Comparison of ENCODE assay signal across 8 cellular contexts in genomic region chr11:65497141-65498041, GRCh38. TPM values are rescaled to one million over a fixed set of nuclear protein-coding genes. Genes with fewer than 3 reads are reported as not detected.
DNase-seq lines count a peak whose midpoint lies in the region; ATAC-seq and TF ChIP-seq lines count a peak whose summit lies in the region.

No MANE protein-coding gene starts in this region.

- H3K9me3 ChIP-seq in OCI-LY7 (ENCODE audit: low read length) (no peaks in the 10 kb centered on the region), mucosa of stomach (ENCODE audit: control insufficient read depth, low read length) (no peaks in the 10 kb centered on the region)

- H3K9ac ChIP-seq in mucosa of stomach (ENCODE audit: low read length) = peak overlapping the region; percentile 99

- no peaks in the 10 kb centered on the region for H3K27me3 ChIP-seq in mucosa of stomach (ENCODE audit: control insufficient read depth, insufficient read depth, low read length)

- peaks cover 35% of the 10 kb centered on the region for H3K36me3 ChIP-seq in OCI-LY7 (ENCODE audit: insufficient read depth, low read length)
- peaks cover 18% of the 10 kb centered on the region for H3K36me3 ChIP-seq in mucosa of stomach (ENCODE audit: control insufficient read depth, insufficient read depth, low read length)

- ATAC-seq in GM21576 (IDR thresholded peaks at IDR 0.05; ENCODE audit: unreplicated experiment) = peak; percentile 50

- TF ChIP-seq EP300 in Ishikawa (IDR thresholded peaks at IDR 0.05; ENCODE audit: borderline replicate concordance) = peak; percentile 92

- peak overlapping the region; percentile 98 for H3K4me2 ChIP-seq in OCI-LY7 (ENCODE audit: low read length)

- no TSS peak for BruUV-seq in OCI-LY7 (replicated peaks; lab: Mats Ljungman, UMichigan)

- intact Hi-C loops in OCI-LY7 (cut with micrococcal nuclease; ENCODE audit: unreplicated experiment) = loop anchor here (1.0 to 2.0 kb wide), 3 partner anchors 20 to 75 kb away; partner anchors contain the start of gene NEAT1

- POLR2A ChIA-PET in OCI-LY7 (lab: Charles Lee) = interaction anchor here (0.5 to 7.8 kb wide), 19 partner anchors 9 to 1432 kb away, joined by 3 to 237 read pairs (median 4); partner anchors contain the start of genes NEAT1 and TM7SF2

- H3K4me3 ChIP-seq in OCI-LY7 (ENCODE audit: low read depth, low read length, poor library complexity, severe bottlenecking) (peak overlapping the region; percentile 79), epithelial cell of proximal tubule (ENCODE audit: low read depth, low read length) (peak overlapping the region; percentile 97), mucosa of stomach (ENCODE audit: low read length) (peak overlapping the region; percentile 99)

- TF ChIP-seq RAD21 in Ishikawa (IDR thresholded peaks at IDR 0.05; ENCODE audit: low read depth) = 0 out of 2 replicates have a peak, but pooled peaks have one; percentile 4

- H4K20me1 ChIP-seq in OCI-LY7 (ENCODE audit: insufficient read depth, low read length) = peaks cover 31% of the 10 kb centered on the region

- CTCF ChIA-PET in OCI-LY7 (lab: Charles Lee; ENCODE audit: unreplicated experiment) = interaction anchor here (1.0 to 2.1 kb wide), 4 partner anchors 9 to 78 kb away, joined by 3 to 5 read pairs (median 3); no protein-coding TSS in a partner anchor

- peak; percentile 99 for DNase-seq in DMS114 treated with DMSO at 0.1 percent for 48 hours (lab: John Stamatoyannopoulos, UW; ENCODE audit: unreplicated experiment)
- peak; percentile 99 for DNase-seq in OCI-LY7 (ENCODE audit: low spot score)
- DNase-seq in activated T-cell treated with anti-CD3 and anti-CD28 coated beads for 24 hours (ENCODE audit: low read depth) = peak; percentile 97
- no peak for DNase-seq in epithelial cell of proximal tubule (ENCODE audit: low read depth)
- DNase-seq in stimulated activated CD8-positive, alpha-beta memory T cell treated with anti-CD3 and anti-CD28 coated beads, Interleukin-4, amount 100 ng/mL, for 48 hours = peak; percentile 99

- no peak overlapping the region for H2AFZ ChIP-seq in OCI-LY7 (ENCODE audit: low read length)

- TF ChIP-seq CTCF in OCI-LY7 (conservative IDR thresholded peaks at IDR 0.05; ENCODE audit: low read length) (no peak), epithelial cell of proximal tubule (conservative IDR thresholded peaks at IDR 0.05; ENCODE audit: low read depth, low read length) (no peak)

- peak overlapping the region; percentile 98 for H3K27ac ChIP-seq in OCI-LY7 (ENCODE audit: low read depth, low read length, poor library complexity, severe bottlenecking)

- H3K4me1 ChIP-seq in OCI-LY7 (ENCODE audit: insufficient read depth, low read length, poor library complexity, severe bottlenecking) = peaks cover 52% of the 10 kb centered on the region
- peaks cover 37% of the 10 kb centered on the region for H3K4me1 ChIP-seq in mucosa of stomach (ENCODE audit: control insufficient read depth, insufficient read depth, low read length)

- H3K9me2 ChIP-seq in OCI-LY7 (ENCODE audit: insufficient read depth, low read length) = no peaks in the 10 kb centered on the region

- H3K79me2 ChIP-seq in OCI-LY7 (ENCODE audit: insufficient read depth, low read depth, low read length) = peaks cover 71% of the 10 kb centered on the region

TF ChIP-seq in Ishikawa, 13 proteins besides CTCF, POLR2A, EP300 and RAD21:
- peak; percentile 93 for TF ChIP-seq MAX (IDR thresholded peaks at IDR 0.05)
- no peak for TF ChIP-seq ZBTB7A (IDR thresholded peaks at IDR 0.05; ENCODE audit: low read depth)
- TF ChIP-seq NFIC (IDR thresholded peaks at IDR 0.05) = peak; percentile 67; the same call in 1 of the 2 replicates
- TF ChIP-seq EGR1 (IDR thresholded peaks at IDR 0.05) = peak; percentile 93
- TF ChIP-seq FOXM1 (IDR thresholded peaks at IDR 0.05; ENCODE audit: borderline replicate concordance, low read depth) = peak; percentile 80
- no peak for TF ChIP-seq REST (IDR thresholded peaks at IDR 0.05; ENCODE audit: low read depth)
- TF ChIP-seq USF1 (IDR thresholded peaks at IDR 0.05) = peak; percentile 43; the same call in 1 of the 2 replicates
- TF ChIP-seq TCF12 (IDR thresholded peaks at IDR 0.05; ENCODE audit: low read depth) = peak; percentile 91
- 0 out of 2 replicates have a peak, but pooled peaks have one; percentile 28 for TF ChIP-seq CREB1 (IDR thresholded peaks at IDR 0.05; ENCODE audit: low read depth)
- TF ChIP-seq TAF1 (IDR thresholded peaks at IDR 0.05; ENCODE audit: low read depth) = peak; percentile 73
- peak; percentile 74 for TF ChIP-seq CEBPB (IDR thresholded peaks at IDR 0.05)
- peak; percentile 68 for TF ChIP-seq TEAD4 (IDR thresholded peaks at IDR 0.05)
- peak; percentile 78 for TF ChIP-seq YY1 (IDR thresholded peaks at IDR 0.05; ENCODE audit: low read depth)

RNA-seq across cellular contexts. Expression of gene MALAT1, which starts 1.5 kb away (rescaled TPM):
- total RNA-seq in OCI-LY7 (2014; rRNA removed; shearing (Covaris generic)) = 3,446 and 3,598 TPM in 2 replicates
- total RNA-seq in OCI-LY7 (2022) (5,974 and 7,097 TPM in 2 replicates), epithelial cell of proximal tubule (343 and 1,362 TPM in 2 replicates)

RNA-seq across cellular contexts. Expression of gene SCYL1, which starts 27.5 kb away (rescaled TPM):
- 43.2 and 56.8 TPM in 2 replicates for total RNA-seq in OCI-LY7 (2014; rRNA removed; shearing (Covaris generic))
- total RNA-seq in OCI-LY7 (2022) (62.9 and 70.0 TPM in 2 replicates), epithelial cell of proximal tubule (81.2 and 101 TPM in 2 replicates)
